Comparison of ENCODE assay signal across 1 cellular context in genomic region chr10:59885430-59886134, GRCh38.
TF ChIP-seq lines count a peak whose summit lies in the region.

No MANE protein-coding gene starts in this region.

TF ChIP-seq in GM23338, 12 proteins besides CTCF, POLR2A, EP300 and RAD21:
- TF ChIP-seq, protein P1, sequence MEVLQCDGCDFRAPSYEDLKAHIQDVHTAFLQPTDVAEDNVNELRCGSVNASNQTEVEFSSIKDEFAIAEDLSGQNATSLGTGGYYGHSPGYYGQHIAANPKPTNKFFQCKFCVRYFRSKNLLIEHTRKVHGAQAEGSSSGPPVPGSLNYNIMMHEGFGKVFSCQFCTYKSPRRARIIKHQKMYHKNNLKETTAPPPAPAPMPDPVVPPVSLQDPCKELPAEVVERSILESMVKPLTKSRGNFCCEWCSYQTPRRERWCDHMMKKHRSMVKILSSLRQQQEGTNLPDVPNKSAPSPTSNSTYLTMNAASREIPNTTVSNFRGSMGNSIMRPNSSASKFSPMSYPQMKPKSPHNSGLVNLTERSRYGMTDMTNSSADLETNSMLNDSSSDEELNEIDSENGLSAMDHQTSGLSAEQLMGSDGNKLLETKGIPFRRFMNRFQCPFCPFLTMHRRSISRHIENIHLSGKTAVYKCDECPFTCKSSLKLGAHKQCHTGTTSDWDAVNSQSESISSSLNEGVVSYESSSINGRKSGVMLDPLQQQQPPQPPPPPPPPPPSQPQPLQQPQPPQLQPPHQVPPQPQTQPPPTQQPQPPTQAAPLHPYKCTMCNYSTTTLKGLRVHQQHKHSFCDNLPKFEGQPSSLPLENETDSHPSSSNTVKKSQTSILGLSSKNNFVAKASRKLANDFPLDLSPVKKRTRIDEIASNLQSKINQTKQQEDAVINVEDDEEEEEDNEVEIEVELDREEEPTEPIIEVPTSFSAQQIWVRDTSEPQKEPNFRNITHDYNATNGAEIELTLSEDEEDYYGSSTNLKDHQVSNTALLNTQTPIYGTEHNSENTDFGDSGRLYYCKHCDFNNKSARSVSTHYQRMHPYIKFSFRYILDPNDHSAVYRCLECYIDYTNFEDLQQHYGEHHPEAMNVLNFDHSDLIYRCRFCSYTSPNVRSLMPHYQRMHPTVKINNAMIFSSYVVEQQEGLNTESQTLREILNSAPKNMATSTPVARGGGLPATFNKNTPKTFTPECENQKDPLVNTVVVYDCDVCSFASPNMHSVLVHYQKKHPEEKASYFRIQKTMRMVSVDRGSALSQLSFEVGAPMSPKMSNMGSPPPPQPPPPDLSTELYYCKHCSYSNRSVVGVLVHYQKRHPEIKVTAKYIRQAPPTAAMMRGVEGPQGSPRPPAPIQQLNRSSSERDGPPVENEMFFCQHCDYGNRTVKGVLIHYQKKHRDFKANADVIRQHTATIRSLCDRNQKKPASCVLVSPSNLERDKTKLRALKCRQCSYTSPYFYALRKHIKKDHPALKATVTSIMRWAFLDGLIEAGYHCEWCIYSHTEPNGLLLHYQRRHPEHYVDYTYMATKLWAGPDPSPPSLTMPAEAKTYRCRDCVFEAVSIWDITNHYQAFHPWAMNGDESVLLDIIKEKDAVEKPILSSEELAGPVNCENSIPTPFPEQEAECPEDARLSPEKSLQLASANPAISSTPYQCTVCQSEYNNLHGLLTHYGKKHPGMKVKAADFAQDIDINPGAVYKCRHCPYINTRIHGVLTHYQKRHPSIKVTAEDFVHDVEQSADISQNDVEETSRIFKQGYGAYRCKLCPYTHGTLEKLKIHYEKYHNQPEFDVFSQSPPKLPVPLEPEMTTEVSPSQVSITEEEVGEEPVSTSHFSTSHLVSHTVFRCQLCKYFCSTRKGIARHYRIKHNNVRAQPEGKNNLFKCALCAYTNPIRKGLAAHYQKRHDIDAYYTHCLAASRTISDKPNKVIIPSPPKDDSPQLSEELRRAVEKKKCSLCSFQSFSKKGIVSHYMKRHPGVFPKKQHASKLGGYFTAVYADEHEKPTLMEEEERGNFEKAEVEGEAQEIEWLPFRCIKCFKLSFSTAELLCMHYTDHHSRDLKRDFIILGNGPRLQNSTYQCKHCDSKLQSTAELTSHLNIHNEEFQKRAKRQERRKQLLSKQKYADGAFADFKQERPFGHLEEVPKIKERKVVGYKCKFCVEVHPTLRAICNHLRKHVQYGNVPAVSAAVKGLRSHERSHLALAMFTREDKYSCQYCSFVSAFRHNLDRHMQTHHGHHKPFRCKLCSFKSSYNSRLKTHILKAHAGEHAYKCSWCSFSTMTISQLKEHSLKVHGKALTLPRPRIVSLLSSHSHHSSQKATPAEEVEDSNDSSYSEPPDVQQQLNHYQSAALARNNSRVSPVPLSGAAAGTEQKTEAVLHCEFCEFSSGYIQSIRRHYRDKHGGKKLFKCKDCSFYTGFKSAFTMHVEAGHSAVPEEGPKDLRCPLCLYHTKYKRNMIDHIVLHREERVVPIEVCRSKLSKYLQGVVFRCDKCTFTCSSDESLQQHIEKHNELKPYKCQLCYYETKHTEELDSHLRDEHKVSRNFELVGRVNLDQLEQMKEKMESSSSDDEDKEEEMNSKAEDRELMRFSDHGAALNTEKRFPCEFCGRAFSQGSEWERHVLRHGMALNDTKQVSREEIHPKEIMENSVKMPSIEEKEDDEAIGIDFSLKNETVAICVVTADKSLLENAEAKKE (CRISPR knock-in tag; IDR thresholded peaks at IDR 0.05) = no peak
- TF ChIP-seq ZNF331 (CRISPR knock-in tag; IDR thresholded peaks at IDR 0.05; ENCODE audit: low read depth) = no peak
- TF ChIP-seq STAT1 (IDR thresholded peaks at IDR 0.05; ENCODE audit: unreplicated experiment) = no peak
- no peak for TF ChIP-seq ZNF114 (CRISPR knock-in tag; IDR thresholded peaks at IDR 0.05)
- no peak for TF ChIP-seq EZH2 (IDR thresholded peaks at IDR 0.05; ENCODE audit: low read depth, unreplicated experiment)
- TF ChIP-seq REST (IDR thresholded peaks at IDR 0.05; ENCODE audit: unreplicated experiment) = no peak
- no peak for TF ChIP-seq JUNB (IDR thresholded peaks at IDR 0.05; ENCODE audit: unreplicated experiment)
